Comparison of ENCODE assay signal across 24 cellular contexts in genomic region chr5:32400394-32400793, GRCh38. TPM values are rescaled to one million over a fixed set of nuclear protein-coding genes. Genes with fewer than 3 reads are reported as not detected.
A peak's percentile ranks its signal among the peaks of the same experiment; 100 is the strongest.
DNase-seq lines count a peak whose midpoint lies in the region; ATAC-seq and TF ChIP-seq lines count a peak whose summit lies in the region.
"Had no signal": no experiment of that assay in that cellular context is flagged by ENCODE, and none has a peak within 500 bp of the region (broad histone marks: within the 10 kb centered on the region; RNA-seq: fewer than 3 reads in every experiment).

No MANE protein-coding gene starts in this region.

- no peaks in the 10 kb centered on the region for H3K4me1 ChIP-seq in tibial nerve
- H3K4me1 ChIP-seq: A549, SJSA1 had no signal

- TF ChIP-seq EP300 in tibial nerve (IDR thresholded peaks at IDR 0.05) = no peak

- TF ChIP-seq POLR2A in tibial nerve (IDR thresholded peaks at IDR 0.05) = no peak

- H3K27ac Mint-ChIP-seq in stimulated activated naive CD8-positive, alpha-beta T cell treated with anti-CD3 and anti-CD28 coated beads, Interleukin-15, Interleukin-2, amounts not matched to agents 100 ng/mL and 50 ng/mL, for 24 hours = peak overlapping the region; percentile 41
- H3K27ac Mint-ChIP-seq in activated CD8-positive, alpha-beta T cell treated with anti-CD3 and anti-CD28 coated beads for 36 hours = peak overlapping the region; percentile 69
- peak overlapping the region in 5 of 6 donors; percentile 5 to 17 (median 7) for H3K27ac Mint-ChIP-seq in immature natural killer cell
- H3K27ac Mint-ChIP-seq: B cell; CD4-positive, alpha-beta T cell; IgD-negative memory B cell had no signal

- H3K4me3 Mint-ChIP-seq in stimulated activated naive CD8-positive, alpha-beta T cell treated with anti-CD3 and anti-CD28 coated beads, Interleukin-15, Interleukin-2, amounts not matched to agents 100 ng/mL and 50 ng/mL, for 24 hours = no peak overlapping the region
- no peak overlapping the region for H3K4me3 Mint-ChIP-seq in activated CD8-positive, alpha-beta T cell treated with anti-CD3 and anti-CD28 coated beads for 36 hours
- H3K4me3 Mint-ChIP-seq in immature natural killer cell = no peak overlapping the region
- H3K4me3 Mint-ChIP-seq: B cell; CD4-positive, alpha-beta T cell had no signal

- H3K4me3 ChIP-seq in tibial nerve = no peak overlapping the region
- H3K4me3 ChIP-seq: A549, SJSA1 had no signal

- ATAC-seq in stimulated activated naive CD8-positive, alpha-beta T cell treated with anti-CD3 and anti-CD28 coated beads, Interleukin-15, Interleukin-2, amounts not matched to agents 100 U/mL and 50 U/mL, for 24 hours = no peak
- no peak for ATAC-seq in activated CD8-positive, alpha-beta T cell treated with anti-CD3 and anti-CD28 coated beads for 36 hours
- no peak for ATAC-seq in GM18498 (IDR thresholded peaks at IDR 0.05; ENCODE audit: unreplicated experiment)
- ATAC-seq: A549, HCT116, Right ventricle myocardium inferior had no signal

- no peak for DNase-seq in stimulated activated naive CD8-positive, alpha-beta T cell treated with anti-CD3 and anti-CD28 coated beads, Interleukin-15, Interleukin-2, amounts not matched to agents 100 U/mL and 50 U/mL, for 24 hours
- no peak for DNase-seq in activated CD8-positive, alpha-beta T cell treated with anti-CD3 and anti-CD28 coated beads for 36 hours
- DNase-seq in immature natural killer cell (no peak), tibial nerve (ENCODE audit: low spot score in 2 of 2) (no peak), NCI-H146 (lab: John Stamatoyannopoulos, UW) (no peak)
- DNase-seq: CD4-positive, alpha-beta T cell; COR-L47; DMS79 treated with DMSO at 0.1 percent for 48 hours; Karpas-422; MV-4-11; NCI-H1105 treated with DMSO at 0.1 percent for 48 hours; NCI-H1694; NCI-H2081; NCI-H2171 treated with DMSO at 0.1 percent for 48 hours; NCI-H524 treated with DMSO at 0.1 percent for 48 hours; OCI-M1 had no signal

- POLR2A ChIA-PET in activated CD8-positive, alpha-beta T cell treated with anti-CD3 and anti-CD28 coated beads for 36 hours (lab: Charles Lee) = no interaction called here

- no peaks in the 10 kb centered on the region for H3K4me1 Mint-ChIP-seq in stimulated activated naive CD8-positive, alpha-beta T cell treated with anti-CD3 and anti-CD28 coated beads, Interleukin-15, Interleukin-2, amounts not matched to agents 100 ng/mL and 50 ng/mL, for 24 hours (ENCODE audit: low read depth)
- no peaks in the 10 kb centered on the region for H3K4me1 Mint-ChIP-seq in activated CD8-positive, alpha-beta T cell treated with anti-CD3 and anti-CD28 coated beads for 36 hours (ENCODE audit: low read depth)
- peaks cover 0 to 4% of the 10 kb centered on the region in 2 donors for H3K4me1 Mint-ChIP-seq in immature natural killer cell
- H3K4me1 Mint-ChIP-seq: B cell, IgD-negative memory B cell had no signal

- H3K27ac ChIP-seq in tibial nerve = no peak overlapping the region
- H3K27ac ChIP-seq: A549, SJSA1 had no signal

- CTCF ChIA-PET in activated CD8-positive, alpha-beta T cell treated with anti-CD3 and anti-CD28 coated beads for 36 hours (lab: Charles Lee) = interaction anchor here (0.6 to 0.9 kb wide), 2 partner anchors 168 to 214 kb away, joined by 3 read pairs; no protein-coding TSS in a partner anchor

- 94 to 96% methylated on average over 1 of the region's 1 CpG for WGBS in tibial nerve, 2 donors

- peaks cover 7 to 93% (median 39%) of the 10 kb centered on the region in 3 donors for H3K36me3 ChIP-seq in tibial nerve

- H3K27me3 ChIP-seq in tibial nerve = no peaks in the 10 kb centered on the region
- H3K27me3 ChIP-seq: SJSA1 had no signal

- no peaks in the 10 kb centered on the region for H3K9me3 Mint-ChIP-seq in stimulated activated naive CD8-positive, alpha-beta T cell treated with anti-CD3 and anti-CD28 coated beads, Interleukin-15, Interleukin-2, amounts not matched to agents 100 ng/mL and 50 ng/mL, for 24 hours
- H3K9me3 Mint-ChIP-seq in activated CD8-positive, alpha-beta T cell treated with anti-CD3 and anti-CD28 coated beads for 36 hours = no peaks in the 10 kb centered on the region
- H3K9me3 Mint-ChIP-seq in immature natural killer cell = no peaks in the 10 kb centered on the region
- H3K9me3 Mint-ChIP-seq: CD4-positive, alpha-beta T cell; IgD-negative memory B cell had no signal

- H3K27me3 Mint-ChIP-seq in stimulated activated naive CD8-positive, alpha-beta T cell treated with anti-CD3 and anti-CD28 coated beads, Interleukin-15, Interleukin-2, amounts not matched to agents 100 ng/mL and 50 ng/mL, for 24 hours = no peaks in the 10 kb centered on the region
- no peaks in the 10 kb centered on the region for H3K27me3 Mint-ChIP-seq in activated CD8-positive, alpha-beta T cell treated with anti-CD3 and anti-CD28 coated beads for 36 hours
- H3K27me3 Mint-ChIP-seq in immature natural killer cell (ENCODE audit: low read depth in 3 of 3) = peaks cover 0 to 1% (median 0%) of the 10 kb centered on the region in 3 donors
- H3K27me3 Mint-ChIP-seq: B cell; CD4-positive, alpha-beta T cell; IgD-negative memory B cell had no signal

- no peaks in the 10 kb centered on the region for H3K9me3 ChIP-seq in tibial nerve
- H3K9me3 ChIP-seq: A549, SJSA1 had no signal

- intact Hi-C loops in activated CD8-positive, alpha-beta T cell treated with anti-CD3 and anti-CD28 coated beads for 36 hours (cut with micrococcal nuclease) = no loop called here

- no peak for TF ChIP-seq CTCF in activated CD8-positive, alpha-beta T cell treated with anti-CD3 and anti-CD28 coated beads for 36 hours (IDR thresholded peaks at IDR 0.05)
- no peak for TF ChIP-seq CTCF in tibial nerve (IDR thresholded peaks at IDR 0.05)

- peaks cover 73% of the 10 kb centered on the region for H3K36me3 Mint-ChIP-seq in stimulated activated naive CD8-positive, alpha-beta T cell treated with anti-CD3 and anti-CD28 coated beads, Interleukin-15, Interleukin-2, amounts not matched to agents 100 ng/mL and 50 ng/mL, for 24 hours (ENCODE audit: low read depth)
- H3K36me3 Mint-ChIP-seq in activated CD8-positive, alpha-beta T cell treated with anti-CD3 and anti-CD28 coated beads for 36 hours (ENCODE audit: low read depth) = peaks cover 43% of the 10 kb centered on the region
- H3K36me3 Mint-ChIP-seq in immature natural killer cell = peaks cover 24 to 46% (median 29%) of the 10 kb centered on the region in 3 donors

RNA-seq across cellular contexts. Expression of gene ZFR, which starts 44.1 kb away (rescaled TPM):
- 10 to 100 TPM; 56.8 to 59.2 TPM for total RNA-seq in activated CD8-positive, alpha-beta T cell treated with anti-CD3 and anti-CD28 coated beads for 36 hours
- 10 to 100 TPM; 63.1 to 90.6 (median 66.2) TPM for polyA plus RNA-seq in immature natural killer cell
- 10 to 100 TPM; 63.9 to 83.5 (median 73.8) TPM for total RNA-seq in tibial nerve

Comparison
In these comparisons a context has a peak if more than half of its experiments do, and no peak if none do; other contexts are left out.
1. H3K27ac Mint-ChIP-seq: peak in every context shown above with its lines; median percentile 69 in activated CD8-positive, alpha-beta T cell treated with anti-CD3 and anti-CD28 coated beads for 36 hours; 41 in stimulated activated naive CD8-positive, alpha-beta T cell treated with anti-CD3 and anti-CD28 coated beads, Interleukin-15, Interleukin-2, amounts not matched to agents 100 ng/mL and 50 ng/mL, for 24 hours; 7 in immature natural killer cell.